Comparison of ENCODE assay signal across 1 cellular context in the genomic region with DNA sequence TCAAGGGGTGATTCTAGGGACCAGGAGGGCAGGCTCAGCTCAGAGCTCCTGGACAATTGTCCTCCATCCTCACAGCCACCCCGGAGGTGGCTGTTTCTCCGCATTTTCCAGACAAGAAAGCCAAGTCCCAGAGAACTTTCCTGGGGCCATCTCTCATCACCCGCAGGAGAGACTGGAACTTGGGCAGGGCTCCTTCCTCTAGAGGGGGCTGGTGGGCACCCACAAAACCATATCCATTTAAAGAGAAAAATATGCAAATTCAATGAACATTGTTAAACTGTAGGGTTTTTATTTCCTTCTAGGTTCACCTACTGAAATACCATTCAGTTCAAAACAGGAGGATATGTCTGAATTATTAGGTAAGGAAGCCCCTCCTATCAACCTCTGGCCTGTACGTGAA.
TF ChIP-seq lines count a peak whose summit lies in the region.

No MANE protein-coding gene starts in this region.

TF ChIP-seq in HCT116, 20 proteins besides CTCF, POLR2A, EP300 and RAD21:
- TF ChIP-seq, protein P1, sequence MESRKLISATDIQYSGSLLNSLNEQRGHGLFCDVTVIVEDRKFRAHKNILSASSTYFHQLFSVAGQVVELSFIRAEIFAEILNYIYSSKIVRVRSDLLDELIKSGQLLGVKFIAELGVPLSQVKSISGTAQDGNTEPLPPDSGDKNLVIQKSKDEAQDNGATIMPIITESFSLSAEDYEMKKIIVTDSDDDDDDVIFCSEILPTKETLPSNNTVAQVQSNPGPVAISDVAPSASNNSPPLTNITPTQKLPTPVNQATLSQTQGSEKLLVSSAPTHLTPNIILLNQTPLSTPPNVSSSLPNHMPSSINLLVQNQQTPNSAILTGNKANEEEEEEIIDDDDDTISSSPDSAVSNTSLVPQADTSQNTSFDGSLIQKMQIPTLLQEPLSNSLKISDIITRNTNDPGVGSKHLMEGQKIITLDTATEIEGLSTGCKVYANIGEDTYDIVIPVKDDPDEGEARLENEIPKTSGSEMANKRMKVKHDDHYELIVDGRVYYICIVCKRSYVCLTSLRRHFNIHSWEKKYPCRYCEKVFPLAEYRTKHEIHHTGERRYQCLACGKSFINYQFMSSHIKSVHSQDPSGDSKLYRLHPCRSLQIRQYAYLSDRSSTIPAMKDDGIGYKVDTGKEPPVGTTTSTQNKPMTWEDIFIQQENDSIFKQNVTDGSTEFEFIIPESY (IDR thresholded peaks at IDR 0.05; ENCODE audit: extremely low read depth, insufficient replicate concordance, low read length), result no peak
